Comparison of ENCODE assay signal across 8 cellular contexts in the genomic region with DNA sequence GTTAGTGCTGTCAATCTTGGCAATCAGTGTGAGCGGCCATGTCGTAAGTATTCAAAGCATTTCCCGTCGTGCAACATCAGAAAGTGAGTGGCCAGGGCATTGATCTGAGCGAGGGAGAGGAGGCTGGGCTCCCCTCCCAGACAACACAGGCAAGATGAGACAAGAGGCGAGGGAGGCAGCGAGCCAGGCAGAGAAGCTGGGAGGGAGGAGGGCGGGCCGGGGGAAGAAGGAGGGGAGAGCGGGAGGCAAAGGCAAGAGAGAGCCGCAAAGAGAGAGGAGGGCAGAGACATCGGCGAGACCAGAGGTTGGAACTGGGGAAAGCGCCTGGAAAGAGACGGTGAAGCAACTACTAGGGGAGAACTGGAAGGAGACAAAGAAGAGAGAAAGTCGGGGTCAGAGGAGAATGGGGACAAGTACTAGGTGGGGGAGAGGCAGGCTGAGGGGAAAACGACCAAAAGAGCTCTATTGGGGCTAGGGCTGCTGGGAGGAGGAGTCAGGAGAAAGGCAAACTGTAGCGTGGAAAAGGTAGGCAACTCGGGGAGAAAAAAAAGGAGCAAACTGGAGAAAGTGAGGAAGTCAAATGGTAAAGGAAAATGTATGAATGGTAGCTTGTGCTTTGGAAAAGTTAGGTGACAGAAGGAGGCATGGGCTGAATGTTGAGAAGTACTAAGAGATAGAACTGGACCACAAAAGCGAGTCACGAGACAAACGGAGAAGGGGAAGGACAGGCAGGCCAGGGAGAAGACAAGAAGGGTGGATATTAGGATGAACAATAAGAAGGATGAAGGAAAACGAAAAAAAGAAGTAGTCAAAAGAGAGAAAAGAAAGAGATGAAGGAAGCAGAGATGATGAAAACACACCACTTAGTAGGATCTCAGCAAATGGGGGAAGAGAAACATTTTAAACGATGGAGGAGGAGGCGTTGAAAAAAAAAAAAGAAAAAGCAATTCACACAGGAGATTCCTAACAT.
A peak's percentile ranks its signal among the peaks of the same experiment; 100 is the strongest.
DNase-seq lines count a peak whose midpoint lies in the region; ATAC-seq, FAIRE-seq and TF ChIP-seq lines count a peak whose summit lies in the region.

No MANE protein-coding gene starts in this region.

- H3K27me3 ChIP-seq in endothelial cell of umbilical vein (ENCODE audit: control insufficient read depth in 2 of 2, insufficient read depth in 2 of 2, low read length in 2 of 2), result peaks cover 52 to 67% of the 10 kb centered on the region in 2 experiments

- DNase-seq in EL, result peak; percentile 88
- peak; percentile 62 for DNase-seq in NCI-H510A (lab: John Stamatoyannopoulos, UW)
- DNase-seq in endothelial cell of umbilical vein (ENCODE audit: low read depth, low spot score), result peak; percentile 21
- peak; percentile 50 for DNase-seq in midbrain (lab: John Stamatoyannopoulos, UW)
- DNase-seq in activated gamma-delta T cell treated with Interleukin-2 at 50 U/mL for 16 hours, result no peak
- no peak for DNase-seq in NCI-H1694 (lab: John Stamatoyannopoulos, UW)

- intact Hi-C loops in endothelial cell of umbilical vein (cut with micrococcal nuclease), result loop anchor here (5.0 to 10.0 kb wide), 2 partner anchors 413 to 561 kb away; no protein-coding TSS in a partner anchor

- H3K4me1 ChIP-seq in endothelial cell of umbilical vein (ENCODE audit: control insufficient read depth, extremely low read depth, insufficient read depth, low read length), result peaks cover 31% of the 10 kb centered on the region

- TF ChIP-seq POLR2A in endothelial cell of umbilical vein (IDR thresholded peaks at IDR 0.05; ENCODE audit: low read depth, low read length), result no peak

- H2AFZ ChIP-seq in endothelial cell of umbilical vein (ENCODE audit: low read depth, low read length), result peak overlapping the region; percentile 54

- no peaks in the 10 kb centered on the region for H4K20me1 ChIP-seq in endothelial cell of umbilical vein (replicated peaks; ENCODE audit: control insufficient read depth, extremely low read depth, insufficient read depth, low read length)

- no peaks in the 10 kb centered on the region for H3K79me2 ChIP-seq in endothelial cell of umbilical vein (ENCODE audit: control insufficient read depth, insufficient read depth, low read length)

- BruUV-seq in endothelial cell of umbilical vein (replicated peaks; lab: Mats Ljungman, UMichigan), result no TSS peak

- ATAC-seq in HG02973 (IDR thresholded peaks at IDR 0.05; ENCODE audit: unreplicated experiment) (no peak), HG02642 (IDR thresholded peaks at IDR 0.05; ENCODE audit: poor library complexity, unreplicated experiment) (no peak)

- no peaks in the 10 kb centered on the region for H3K9me1 ChIP-seq in endothelial cell of umbilical vein (replicated peaks; ENCODE audit: control insufficient read depth, extremely low read depth, insufficient read depth, low read length)

- dilution Hi-C loops in endothelial cell of umbilical vein (cut with MboI; ENCODE audit: extremely low pct_ligation_motif_present, low sequenced_read_pairs), result no loop called here

- POLR2A ChIA-PET in endothelial cell of umbilical vein (lab: Charles Lee), result no interaction called here

- peak; percentile 53 for FAIRE-seq in endothelial cell of umbilical vein (lab: Jason Lieb, UNC)

- CTCF ChIA-PET in endothelial cell of umbilical vein (lab: Charles Lee), result interaction anchor here (1.4 to 3.2 kb wide), 4 partner anchors 15 to 958 kb away, joined by 4 to 14 read pairs (median 8); no protein-coding TSS in a partner anchor

- H3K4me3 ChIP-seq in endothelial cell of umbilical vein (replicated peaks in 1 of 3; ENCODE audit: insufficient read depth in 1 of 3, low read depth in 1 of 3, low read length in 3 of 3), result peak overlapping the region in 2 of 3 experiments; percentile 56 to 80

- peak overlapping the region; percentile 97 for H3K4me2 ChIP-seq in endothelial cell of umbilical vein (ENCODE audit: insufficient read depth, low read length)

- H3K9ac ChIP-seq in endothelial cell of umbilical vein (replicated peaks; ENCODE audit: extremely low read depth, insufficient read depth, low read length), result no peak overlapping the region

- H3K9me3 ChIP-seq in endothelial cell of umbilical vein (replicated peaks; ENCODE audit: control insufficient read depth, insufficient read depth, low read length), result no peaks in the 10 kb centered on the region

- TF ChIP-seq CTCF in endothelial cell of umbilical vein (IDR thresholded peaks at IDR 0.05; ENCODE audit: extremely low read depth in 1 of 2, insufficient read depth in 1 of 2, low read depth in 1 of 2, low read length in 2 of 2), result no peak

- H3K36me3 ChIP-seq in endothelial cell of umbilical vein (ENCODE audit: control insufficient read depth in 2 of 2, extremely low read depth in 1 of 2, insufficient read depth in 2 of 2, low read length in 2 of 2), result no peaks in the 10 kb centered on the region

- no peak overlapping the region for H3K27ac ChIP-seq in endothelial cell of umbilical vein (ENCODE audit: insufficient read depth, low read depth, low read length)

TF ChIP-seq in endothelial cell of umbilical vein, 7 proteins besides CTCF, POLR2A, EP300 and RAD21:
- no peak for TF ChIP-seq FOS (IDR thresholded peaks at IDR 0.05; ENCODE audit: borderline replicate concordance, insufficient read depth, low read length)
- no peak for TF ChIP-seq GATA2 (IDR thresholded peaks at IDR 0.05; ENCODE audit: insufficient read depth, insufficient read length, low read depth, low read length)
- no peak for TF ChIP-seq JUN (IDR thresholded peaks at IDR 0.05; ENCODE audit: borderline replicate concordance, insufficient read depth, insufficient read length, low read depth)
- peak; percentile 22 for TF ChIP-seq EZH2 (IDR thresholded peaks at IDR 0.05; ENCODE audit: borderline replicate concordance, low read depth, low read length, severe bottlenecking)
- no peak for TF ChIP-seq MYC (IDR thresholded peaks at IDR 0.05; ENCODE audit: low read depth, low read length)

Comparison
In these comparisons a context has a peak if more than half of its experiments do, and no peak if none do; other contexts are left out.
1. DNase-seq: peak in EL (single experiment), NCI-H510A (single experiment), endothelial cell of umbilical vein (single experiment) and midbrain (single experiment); none in activated gamma-delta T cell treated with Interleukin-2 at 50 U/mL for 16 hours (single experiment) and NCI-H1694 (single experiment).